ENCODE assay signal across 9 cellular contexts in genomic region chr1:14113841-14114567, GRCh38.
DNase-seq lines count a peak whose midpoint lies in the region; ATAC-seq and TF ChIP-seq lines count a peak whose summit lies in the region.
"Had no signal": no experiment of that assay in that cellular context is flagged by ENCODE, and none has a peak within 500 bp of the region (broad histone marks: within the 10 kb centered on the region; RNA-seq: fewer than 3 reads in every experiment).

No MANE protein-coding gene starts in this region.

- no peaks in the 10 kb centered on the region for H3K36me3 ChIP-seq in CD8-positive, alpha-beta T cell (ENCODE audit: insufficient read depth, low read length)

- intact Hi-C loops in CD8-positive, alpha-beta T cell (cut with DNase I, micrococcal nuclease): no loop called here

- H3K27me3 Mint-ChIP-seq in brain: peaks cover 10% of the 10 kb centered on the region
- H3K27me3 Mint-ChIP-seq in CD8-positive, alpha-beta T cell (ENCODE audit: low read depth): peaks cover 18% of the 10 kb centered on the region

- H3K9me3 ChIP-seq in CD8-positive, alpha-beta T cell (ENCODE audit: low read length): no peaks in the 10 kb centered on the region

- POLR2A ChIA-PET in CD8-positive, alpha-beta T cell (lab: Charles Lee): no interaction called here

- no peak overlapping the region for H3K4me3 Mint-ChIP-seq in brain
- H3K4me3 Mint-ChIP-seq in CD8-positive, alpha-beta T cell: no peak overlapping the region

- peaks cover 23% of the 10 kb centered on the region for H3K4me1 Mint-ChIP-seq in brain
- peaks cover 2% of the 10 kb centered on the region for H3K4me1 Mint-ChIP-seq in CD8-positive, alpha-beta T cell (ENCODE audit: low read depth)

- CTCF ChIA-PET in CD8-positive, alpha-beta T cell (lab: Charles Lee): interaction anchor here (1.5 kb wide), 1 partner anchor 302 kb away, joined by 5 read pairs; no protein-coding TSS in a partner anchor

- no peaks in the 10 kb centered on the region for H3K36me3 Mint-ChIP-seq in brain
- H3K36me3 Mint-ChIP-seq in CD8-positive, alpha-beta T cell: no peaks in the 10 kb centered on the region

- H3K9me3 Mint-ChIP-seq in brain: peaks cover 3 to 15% (median 13%) of the 10 kb centered on the region in 5 experiments
- H3K9me3 Mint-ChIP-seq in CD8-positive, alpha-beta T cell: no peaks in the 10 kb centered on the region

- TF ChIP-seq CTCF in brain (conservative IDR thresholded peaks at IDR 0.05): peak; percentile 75 to 87
- TF ChIP-seq CTCF in CD8-positive, alpha-beta T cell (IDR thresholded peaks at IDR 0.05): no peak

- peak; percentile 24 for DNase-seq in DMS53 (lab: John Stamatoyannopoulos, UW)
- DNase-seq in DMS53 treated with DMSO at 0.1 percent for 48 hours (lab: John Stamatoyannopoulos, UW; ENCODE audit: unreplicated experiment): no peak
- peak; percentile 42 for DNase-seq in NCI-H2029 treated with DMSO at 0.1 percent for 48 hours (lab: John Stamatoyannopoulos, UW)
- DNase-seq in kidney glomerular epithelial cell (lab: John Stamatoyannopoulos, UW): peak; percentile 60
- peak; percentile 49 for DNase-seq in ureter (ENCODE audit: low spot score)
- no peak for DNase-seq in CD8-positive, alpha-beta T cell

- H3K4me3 ChIP-seq in CD8-positive, alpha-beta T cell (ENCODE audit: low read depth, low read length): no peak overlapping the region

- no peak for ATAC-seq in GM19395 (IDR thresholded peaks at IDR 0.05; ENCODE audit: unreplicated experiment)
- no peak for ATAC-seq in CD8-positive, alpha-beta T cell

- peak overlapping the region in 4 of 5 experiments; percentile 5 to 92 (median 56) for H3K27ac Mint-ChIP-seq in brain
- H3K27ac Mint-ChIP-seq in CD8-positive, alpha-beta T cell: no peak overlapping the region

- no peaks in the 10 kb centered on the region for H3K4me1 ChIP-seq in CD8-positive, alpha-beta T cell (ENCODE audit: insufficient read depth, low read length)
- H3K4me1 ChIP-seq: parathyroid adenoma had no signal

- no peak overlapping the region for H3K27ac ChIP-seq in CD8-positive, alpha-beta T cell (ENCODE audit: low read depth, low read length)
- H3K27ac ChIP-seq: parathyroid adenoma had no signal

- H3K27me3 ChIP-seq in CD8-positive, alpha-beta T cell (ENCODE audit: insufficient read depth, low read length): no peaks in the 10 kb centered on the region

Comparison
In these comparisons a context has a peak if more than half of its experiments do, and no peak if none do; other contexts are left out.
1. DNase-seq: peak in DMS53 (single experiment), NCI-H2029 treated with DMSO at 0.1 percent for 48 hours (single experiment), kidney glomerular epithelial cell (single experiment) and ureter (single experiment); none in DMS53 treated with DMSO at 0.1 percent for 48 hours (single experiment) and CD8-positive, alpha-beta T cell (0 of 7).